In genomic region chr3:70097084-70097483, GRCh38 we compare ENCODE assay signal across 18 cellular contexts.
DNase-seq lines count a peak whose midpoint lies in the region; ATAC-seq and TF ChIP-seq lines count a peak whose summit lies in the region.
"Had no signal": no experiment of that assay in that cellular context is flagged by ENCODE, and none has a peak within 500 bp of the region (broad histone marks: within the 10 kb centered on the region; RNA-seq: fewer than 3 reads in every experiment).

No MANE protein-coding gene starts in this region.

- 0 out of 2 replicates have a peak, but pooled peaks have one; percentile 22 for TF ChIP-seq CTCF in OCI-LY3 (IDR thresholded peaks at IDR 0.05; ENCODE audit: low read depth, low read length)
- TF ChIP-seq CTCF in endodermal cell (conservative IDR thresholded peaks at IDR 0.05): no peak

- no peaks in the 10 kb centered on the region for H3K79me2 ChIP-seq in OCI-LY3 (ENCODE audit: low read length)

- H3K27ac ChIP-seq in OCI-LY3 (ENCODE audit: low read length) (no peak overlapping the region), endodermal cell (ENCODE audit: low read depth, low read length) (no peak overlapping the region)
- H3K27ac ChIP-seq: BLaER1 treated with 17β-estradiol and CSF1 and Interleukin-3, amounts not matched to agents 10 nM and 100 nM; SK-N-MC had no signal

- no peaks in the 10 kb centered on the region for H3K9me3 ChIP-seq in OCI-LY3 (ENCODE audit: insufficient read depth, low read length)
- no peaks in the 10 kb centered on the region for H3K9me3 ChIP-seq in endodermal cell (ENCODE audit: control insufficient read depth, low read length)
- H3K9me3 ChIP-seq: BLaER1 treated with 17β-estradiol and CSF1 and Interleukin-3, amounts not matched to agents 10 nM and 100 nM had no signal

- H3K4me3 ChIP-seq in OCI-LY3 (ENCODE audit: low read length): no peak overlapping the region
- H3K4me3 ChIP-seq in endodermal cell (ENCODE audit: low read length): no peak overlapping the region
- H3K4me3 ChIP-seq: BLaER1 treated with 17β-estradiol and CSF1 and Interleukin-3, amounts not matched to agents 10 nM and 100 nM; SK-N-MC had no signal

- H2AFZ ChIP-seq in OCI-LY3 (ENCODE audit: low read depth, low read length): no peak overlapping the region

- H3K27me3 ChIP-seq in OCI-LY3 (ENCODE audit: low read depth, low read length) (0 out of 2 replicates have a peak, but pooled peaks cover 12% of the 10 kb centered on the region), endodermal cell (ENCODE audit: control insufficient read depth, insufficient read depth, low read length, poor library complexity, severe bottlenecking) (no peaks in the 10 kb centered on the region)
- H3K27me3 ChIP-seq: BLaER1 treated with 17β-estradiol and CSF1 and Interleukin-3, amounts not matched to agents 10 nM and 100 nM had no signal

- WGBS in endodermal cell (ENCODE audit: insufficient coverage in 1 of 2, insufficient read length in 1 of 2), 2 experiments: 89 to 100% methylated on average over 1 of the region's 1 CpG

- H3K27ac Mint-ChIP-seq in stimulated activated naive B cell treated with anti-CD40 and anti-IgM and Interleukin-4, amounts not matched to agents 10 μg/mL and 1 μg/mL and 100 μg/mL, for 72 hours: no peak overlapping the region
- H3K27ac Mint-ChIP-seq in endodermal cell: no peak overlapping the region
- H3K27ac Mint-ChIP-seq: CD4-positive, alpha-beta memory T cell had no signal

- H3K9me3 Mint-ChIP-seq in stimulated activated naive B cell treated with anti-CD40 and anti-IgM and Interleukin-4, amounts not matched to agents 10 μg/mL and 1 μg/mL and 100 μg/mL, for 72 hours: no peaks in the 10 kb centered on the region
- no peaks in the 10 kb centered on the region for H3K9me3 Mint-ChIP-seq in endodermal cell

- H3K36me3 ChIP-seq in OCI-LY3 (replicated peaks; ENCODE audit: low read depth, low read length) (no peaks in the 10 kb centered on the region), endodermal cell (ENCODE audit: control insufficient read depth, insufficient read depth, low read length) (no peaks in the 10 kb centered on the region)
- H3K36me3 ChIP-seq: BLaER1 treated with 17β-estradiol and CSF1 and Interleukin-3, amounts not matched to agents 10 nM and 100 nM had no signal

- H3K4me3 Mint-ChIP-seq in stimulated activated naive B cell treated with anti-CD40 and anti-IgM and Interleukin-4, amounts not matched to agents 10 μg/mL and 1 μg/mL and 100 μg/mL, for 72 hours: no peak overlapping the region
- no peak overlapping the region for H3K4me3 Mint-ChIP-seq in endodermal cell
- H3K4me3 Mint-ChIP-seq: CD4-positive, alpha-beta memory T cell had no signal

- DNase-seq in Ammon's horn (ENCODE audit: low spot score) (peak; percentile 11), globus pallidus (ENCODE audit: low spot score) (peak; percentile 54), middle frontal gyrus (ENCODE audit: extremely low spot score, low spot score) (no peak), endodermal cell (no peak)
- no peak for DNase-seq in stimulated activated naive B cell treated with anti-CD40 and anti-IgM and Interleukin-4, amounts not matched to agents 10 μg/mL and 1 μg/mL and 100 μg/mL, for 72 hours
- DNase-seq in stimulated activated naive CD4-positive, alpha-beta T cell (lab: John Stamatoyannopoulos, UW): no peak
- DNase-seq: CD4-positive, alpha-beta memory T cell; COR-L47; GDM1; IMR-90; KG1; NCI-H1694; NCI-H2029 treated with DMSO at 0.1 percent for 48 hours; NCI-H446 treated with DMSO at 0.1 percent for 48 hours; SIG-M5 had no signal

- no peak overlapping the region for H3K9ac ChIP-seq in OCI-LY3 (ENCODE audit: low read length)
- H3K9ac ChIP-seq in endodermal cell (ENCODE audit: extremely low read depth, low read length, poor library complexity, severe bottlenecking): no peak overlapping the region
- H3K9ac ChIP-seq: BLaER1 treated with 17β-estradiol and CSF1 and Interleukin-3, amounts not matched to agents 10 nM and 100 nM had no signal

- ATAC-seq in stimulated activated naive B cell treated with anti-CD40 and anti-IgM and Interleukin-4, amounts not matched to agents 10 μg/mL and 1 μg/mL and 100 μg/mL, for 72 hours (replicated peaks): peak; percentile 12 to 31

- no peaks in the 10 kb centered on the region for H4K20me1 ChIP-seq in OCI-LY3 (ENCODE audit: insufficient read depth, low read length)
- H4K20me1 ChIP-seq: BLaER1 treated with 17β-estradiol and CSF1 and Interleukin-3, amounts not matched to agents 10 nM and 100 nM had no signal

- H3K4me1 Mint-ChIP-seq in stimulated activated naive B cell treated with anti-CD40 and anti-IgM and Interleukin-4, amounts not matched to agents 10 μg/mL and 1 μg/mL and 100 μg/mL, for 72 hours: peaks cover 16 to 30% of the 10 kb centered on the region in 2 donors
- H3K4me1 Mint-ChIP-seq in endodermal cell: peaks cover 1% of the 10 kb centered on the region
- H3K4me1 Mint-ChIP-seq: CD4-positive, alpha-beta memory T cell had no signal

- H3K27me3 Mint-ChIP-seq in stimulated activated naive B cell treated with anti-CD40 and anti-IgM and Interleukin-4, amounts not matched to agents 10 μg/mL and 1 μg/mL and 100 μg/mL, for 72 hours: peaks cover 7 to 15% of the 10 kb centered on the region in 2 donors
- no peaks in the 10 kb centered on the region for H3K27me3 Mint-ChIP-seq in endodermal cell (ENCODE audit: insufficient read depth)
- H3K27me3 Mint-ChIP-seq: CD4-positive, alpha-beta memory T cell had no signal

- H3K4me2 ChIP-seq in OCI-LY3 (ENCODE audit: low read length): no peak overlapping the region
- H3K4me2 ChIP-seq: BLaER1 treated with 17β-estradiol and CSF1 and Interleukin-3, amounts not matched to agents 10 nM and 100 nM had no signal

- peaks cover 0 to 2% of the 10 kb centered on the region in 2 donors for H3K36me3 Mint-ChIP-seq in stimulated activated naive B cell treated with anti-CD40 and anti-IgM and Interleukin-4, amounts not matched to agents 10 μg/mL and 1 μg/mL and 100 μg/mL, for 72 hours
- no peaks in the 10 kb centered on the region for H3K36me3 Mint-ChIP-seq in endodermal cell (ENCODE audit: low read depth)
- H3K36me3 Mint-ChIP-seq: CD4-positive, alpha-beta memory T cell had no signal

- peaks cover 7% of the 10 kb centered on the region for H3K4me1 ChIP-seq in OCI-LY3 (ENCODE audit: low read length)
- no peaks in the 10 kb centered on the region for H3K4me1 ChIP-seq in endodermal cell (ENCODE audit: control insufficient read depth, insufficient read depth, low read length)

Comparison
In these comparisons a context has a peak if more than half of its experiments do, and no peak if none do; other contexts are left out.
1. DNase-seq: peak in Ammon's horn (single experiment) and globus pallidus (single experiment); none in stimulated activated naive B cell treated with anti-CD40 and anti-IgM and Interleukin-4, amounts not matched to agents 10 μg/mL and 1 μg/mL and 100 μg/mL, for 72 hours (single experiment), stimulated activated naive CD4-positive, alpha-beta T cell (0 of 6), middle frontal gyrus (single experiment) and endodermal cell (single experiment).